In genomic region chr13:109869312-109870237, GRCh38 we compare ENCODE assay signal across 9 cellular contexts.
DNase-seq lines count a peak whose midpoint lies in the region; ATAC-seq, FAIRE-seq and TF ChIP-seq lines count a peak whose summit lies in the region.
"Had no signal": no experiment of that assay in that cellular context is flagged by ENCODE, and none has a peak within 500 bp of the region (broad histone marks: within the 10 kb centered on the region; RNA-seq: fewer than 3 reads in every experiment).

No MANE protein-coding gene starts in this region.

- no peaks in the 10 kb centered on the region for H3K9me3 Mint-ChIP-seq in activated CD4-positive, alpha-beta T cell treated with anti-CD3 and anti-CD28 coated beads, Interleukin-2, amount 10 ng/mL, durations not matched to agents 7 days and 5 days

- TF ChIP-seq CTCF in foreskin fibroblast (IDR thresholded peaks at IDR 0.05; ENCODE audit: low read depth, low read length): no peak

- CTCF ChIA-PET in activated CD4-positive, alpha-beta T cell treated with anti-CD3 and anti-CD28 coated beads, Interleukin-2, amount 10 ng/mL, durations not matched to agents 7 days and 5 days (lab: Charles Lee): interaction anchor here (1.2 to 1.7 kb wide), 2 partner anchors 10 to 11 kb away, joined by 3 to 4 read pairs; no protein-coding TSS in a partner anchor

- intact Hi-C loops in posterior cingulate gyrus (cut with DNase I): no loop called here

- FAIRE-seq in H54 (lab: Jason Lieb, UNC): no peak

- TF ChIP-seq POLR2A in H54 (IDR thresholded peaks at IDR 0.05; ENCODE audit: low read depth, low read length): no peak

- H3K4me3 Mint-ChIP-seq in activated CD4-positive, alpha-beta T cell treated with anti-CD3 and anti-CD28 coated beads, Interleukin-2, amount 10 ng/mL, durations not matched to agents 7 days and 5 days: peak overlapping the region; percentile 41
- H3K4me3 Mint-ChIP-seq: memory B cell had no signal

- no peak for ATAC-seq in HG03457 (IDR thresholded peaks at IDR 0.05; ENCODE audit: unreplicated experiment)

- H3K4me3 ChIP-seq in foreskin fibroblast (ENCODE audit: low read depth in 1 of 2, low read length in 2 of 2): peak overlapping the region; percentile 26 to 51

- H3K27me3 Mint-ChIP-seq in activated CD4-positive, alpha-beta T cell treated with anti-CD3 and anti-CD28 coated beads, Interleukin-2, amount 10 ng/mL, durations not matched to agents 7 days and 5 days: peaks cover 26% of the 10 kb centered on the region

- POLR2A ChIA-PET in activated CD4-positive, alpha-beta T cell treated with anti-CD3 and anti-CD28 coated beads, Interleukin-2, amount 10 ng/mL, durations not matched to agents 7 days and 5 days (lab: Charles Lee): interaction anchor here (0.5 kb wide), 1 partner anchor 1046 kb away, joined by 3 read pairs; the partner anchor contains the start of gene ANKRD10

- DNase-seq in DMS153 (lab: John Stamatoyannopoulos, UW): peak; percentile 96
- DNase-seq in NCI-H1092 treated with DMSO at 0.1 percent for 48 hours (lab: John Stamatoyannopoulos, UW): peak; percentile 98
- peak; percentile 17 for DNase-seq in activated CD4-positive, alpha-beta T cell treated with anti-CD3 and anti-CD28 coated beads, Interleukin-2, amount 10 ng/mL, durations not matched to agents 7 days and 5 days
- DNase-seq in foreskin fibroblast: peak; percentile 65 to 76
- DNase-seq in posterior cingulate gyrus: peak; percentile 36 to 94 (median 74)
- DNase-seq in DMS114 treated with DMSO at 0.1 percent for 48 hours (lab: John Stamatoyannopoulos, UW; ENCODE audit: unreplicated experiment): no peak
- DNase-seq in H54 (ENCODE audit: insufficient read length, low spot score): no peak

- no peak overlapping the region for H3K27ac Mint-ChIP-seq in activated CD4-positive, alpha-beta T cell treated with anti-CD3 and anti-CD28 coated beads, Interleukin-2, amount 10 ng/mL, durations not matched to agents 7 days and 5 days
- H3K27ac Mint-ChIP-seq: memory B cell had no signal

- H3K4me1 Mint-ChIP-seq in activated CD4-positive, alpha-beta T cell treated with anti-CD3 and anti-CD28 coated beads, Interleukin-2, amount 10 ng/mL, durations not matched to agents 7 days and 5 days: peaks cover under 1% of the 10 kb centered on the region
- H3K4me1 Mint-ChIP-seq: memory B cell had no signal

- no peaks in the 10 kb centered on the region for H3K36me3 Mint-ChIP-seq in activated CD4-positive, alpha-beta T cell treated with anti-CD3 and anti-CD28 coated beads, Interleukin-2, amount 10 ng/mL, durations not matched to agents 7 days and 5 days (ENCODE audit: low read depth)
- H3K36me3 Mint-ChIP-seq: memory B cell had no signal

Comparison
In these comparisons a context has a peak if more than half of its experiments do, and no peak if none do; other contexts are left out.
1. DNase-seq: peak in DMS153 (single experiment), NCI-H1092 treated with DMSO at 0.1 percent for 48 hours (single experiment), activated CD4-positive, alpha-beta T cell treated with anti-CD3 and anti-CD28 coated beads, Interleukin-2, amount 10 ng/mL, durations not matched to agents 7 days and 5 days (single experiment), foreskin fibroblast (2 of 2) and posterior cingulate gyrus (10 of 10); none in DMS114 treated with DMSO at 0.1 percent for 48 hours (single experiment) and H54 (single experiment).